9 cellular contexts compared by ENCODE assay signal in genomic region chr7:26156454-26157365, GRCh38. TPM values are rescaled to one million over a fixed set of nuclear protein-coding genes. Genes with fewer than 3 reads are reported as not detected.
A peak's percentile ranks its signal among the peaks of the same experiment; 100 is the strongest.
DNase-seq lines count a peak whose midpoint lies in the region; ATAC-seq, FAIRE-seq and TF ChIP-seq lines count a peak whose summit lies in the region.
"Had no signal": no experiment of that assay in that cellular context is flagged by ENCODE, and none has a peak within 500 bp of the region (broad histone marks: within the 10 kb centered on the region; RNA-seq: fewer than 3 reads in every experiment).

No MANE protein-coding gene starts in this region.

- peaks cover 74% of the 10 kb centered on the region for H3K4me1 Mint-ChIP-seq in activated naive CD4-positive, alpha-beta T cell treated with anti-CD3 and anti-CD28 coated beads, Interleukin-2, amount 50 U/mL, for 24 hours

- peak; percentile 34 for ATAC-seq in GM21447 (IDR thresholded peaks at IDR 0.05; ENCODE audit: unreplicated experiment)
- peak in 1 of 2 donors; percentile 74 for ATAC-seq in lower lobe of right lung

- peaks cover 5% of the 10 kb centered on the region for H3K36me3 Mint-ChIP-seq in activated naive CD4-positive, alpha-beta T cell treated with anti-CD3 and anti-CD28 coated beads, Interleukin-2, amount 50 U/mL, for 24 hours

- H3K4me3 ChIP-seq in lower lobe of right lung = peak overlapping the region; percentile 12

- no peaks in the 10 kb centered on the region for H3K9me3 ChIP-seq in lower lobe of right lung

- no peaks in the 10 kb centered on the region for H3K27me3 Mint-ChIP-seq in activated naive CD4-positive, alpha-beta T cell treated with anti-CD3 and anti-CD28 coated beads, Interleukin-2, amount 50 U/mL, for 24 hours

- TF ChIP-seq CTCF in AG09319 (IDR thresholded peaks at IDR 0.05; ENCODE audit: low read depth, low read length) (no peak), lower lobe of right lung (IDR thresholded peaks at IDR 0.05) (no peak)

- no peaks in the 10 kb centered on the region for H3K9me3 Mint-ChIP-seq in activated naive CD4-positive, alpha-beta T cell treated with anti-CD3 and anti-CD28 coated beads, Interleukin-2, amount 50 U/mL, for 24 hours

- FAIRE-seq in urothelium cell line (lab: Jason Lieb, UNC) = no peak

- peak overlapping the region; percentile 76 for H3K4me3 Mint-ChIP-seq in activated naive CD4-positive, alpha-beta T cell treated with anti-CD3 and anti-CD28 coated beads, Interleukin-2, amount 50 U/mL, for 24 hours

- H3K36me3 ChIP-seq in lower lobe of right lung = no peaks in the 10 kb centered on the region

- H3K27me3 ChIP-seq in lower lobe of right lung (ENCODE audit: low read depth) = no peaks in the 10 kb centered on the region

- H3K27ac ChIP-seq in lower lobe of right lung = no peak overlapping the region

- H3K27ac Mint-ChIP-seq in activated naive CD4-positive, alpha-beta T cell treated with anti-CD3 and anti-CD28 coated beads, Interleukin-2, amount 50 U/mL, for 24 hours = peak overlapping the region; percentile 90

- H3K4me1 ChIP-seq in lower lobe of right lung = peaks cover 33% of the 10 kb centered on the region

- intact Hi-C loops in lower lobe of right lung (cut with DNase I) = no loop called here

- DNase-seq in AG09319 (ENCODE audit: extremely low read depth, low read depth) = peak; percentile 37
- peak; percentile 76 for DNase-seq in OCI-M1 (lab: John Stamatoyannopoulos, UW)
- no peak for DNase-seq in lower lobe of right lung
- peak; percentile 78 for DNase-seq in urothelium cell line (ENCODE audit: low spot score)
- no peak for DNase-seq in NCI-H128 (lab: John Stamatoyannopoulos, UW; ENCODE audit: unreplicated experiment)
- DNase-seq in GM19240 (ENCODE audit: insufficient read length, low spot score) = no peak
- DNase-seq: left cardiac atrium had no signal

RNA-seq across cellular contexts. Expression of gene NFE2L3, which starts 4.7 kb away (rescaled TPM):
- 4.8 TPM for total RNA-seq in lower lobe of right lung

RNA-seq across cellular contexts. Expression of gene HNRNPA2B1, which starts 43.8 kb away (rescaled TPM):
- total RNA-seq in lower lobe of right lung = 368 TPM

RNA-seq across cellular contexts. Expression of gene CBX3, which starts 44.8 kb away (rescaled TPM):
- total RNA-seq in lower lobe of right lung = 94.3 TPM

Comparison
In these comparisons a context has a peak if more than half of its experiments do, and no peak if none do; other contexts are left out.
1. DNase-seq: peak in AG09319 (single experiment), OCI-M1 (single experiment) and urothelium cell line (single experiment); none in lower lobe of right lung (single experiment), NCI-H128 (single experiment) and GM19240 (single experiment).